In the genomic region with DNA sequence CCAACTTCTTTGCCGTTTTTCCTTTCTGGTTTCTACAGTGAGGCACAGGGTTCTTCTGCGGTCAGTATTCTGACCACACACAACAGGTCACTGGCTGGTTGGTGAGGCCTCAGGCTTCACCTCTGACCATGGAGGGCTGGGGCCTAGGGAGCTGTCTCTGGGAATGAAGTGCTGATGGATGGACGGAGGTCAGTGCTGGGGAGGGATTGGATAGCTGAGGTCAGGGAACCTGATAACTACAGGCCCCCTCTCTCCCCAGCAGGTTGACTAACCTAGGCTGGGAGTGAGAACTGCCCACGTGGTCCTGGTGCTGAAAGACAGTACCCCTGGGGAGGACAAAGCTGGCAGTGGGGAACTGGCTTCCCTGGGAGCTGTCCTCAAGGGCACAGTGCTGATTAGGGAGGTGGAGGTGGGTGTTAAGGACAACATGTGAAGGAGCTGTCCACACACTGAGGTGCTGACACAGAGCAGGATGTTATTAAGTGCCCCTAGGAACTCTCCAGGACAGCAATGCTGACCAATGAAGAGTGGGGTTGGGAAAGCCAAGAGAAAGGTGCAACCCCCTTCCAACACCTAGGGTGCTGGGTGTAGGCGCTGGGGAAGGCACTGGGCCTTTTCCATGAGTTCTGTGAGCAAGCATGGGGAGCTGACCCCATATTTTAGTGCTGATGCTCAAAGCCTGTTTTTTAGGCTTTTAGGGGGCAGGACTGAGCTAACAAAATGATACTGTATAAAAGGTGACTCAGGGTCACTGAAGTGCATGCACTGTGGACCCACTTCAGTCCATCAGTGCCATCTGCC, we compare ENCODE assay signal across 8 cellular contexts. TPM values are rescaled to one million over a fixed set of nuclear protein-coding genes. Genes with fewer than 3 reads are reported as not detected.
A peak's percentile ranks its signal among the peaks of the same experiment; 100 is the strongest.
DNase-seq lines count a peak whose midpoint lies in the region; ATAC-seq lines count a peak whose summit lies in the region.

No MANE protein-coding gene starts in this region.

- intact Hi-C loops in right cardiac atrium (cut with DNase I) (no loop called here), sciatic nerve (cut with DNase I) (no loop called here)

- no peaks in the 10 kb centered on the region for H3K9me3 ChIP-seq in right cardiac atrium (ENCODE audit: control insufficient read depth, low read length)

- peak; percentile 54 to 70 for ATAC-seq in right cardiac atrium
- ATAC-seq in HG02981 (IDR thresholded peaks at IDR 0.05; ENCODE audit: unreplicated experiment) = no peak
- ATAC-seq in sciatic nerve = no peak

- H3K4me3 ChIP-seq in right cardiac atrium (ENCODE audit: low read length) = no peak overlapping the region

- WGBS in right cardiac atrium = 33% methylated on average over 5 of the region's 5 CpGs

- H3K4me1 ChIP-seq in right cardiac atrium (ENCODE audit: control insufficient read depth, insufficient read depth, low read length) = no peaks in the 10 kb centered on the region

- no peak overlapping the region for H3K27ac ChIP-seq in right cardiac atrium (ENCODE audit: low read length)

- no peaks in the 10 kb centered on the region for H3K27me3 ChIP-seq in right cardiac atrium (ENCODE audit: control insufficient read depth, insufficient read depth)

- DNase-seq in GM19240 (ENCODE audit: insufficient read length, low spot score) (peak; percentile 61), NCI-H226 (peak; percentile 72), right cardiac atrium (peak in 2 of 3 donors; percentile 40 to 63), sciatic nerve (ENCODE audit: low spot score) (no peak), GF-D8 (lab: John Stamatoyannopoulos, UW) (no peak)
- DNase-seq in activated effector memory CD4-positive, alpha-beta T cell treated with Interleukin-2 at 50 U/mL for 16 hours = peak; percentile 18
- DNase-seq in stimulated activated CD4-positive, alpha-beta T cell treated with anti-CD3 and anti-CD28 coated beads, Interleukin-4, amount 100 ng/mL, for 24 hours = peak; percentile 41

RNA-seq across cellular contexts. Expression of a gene that starts 45.2 kb away (rescaled TPM):
- under 1 TPM; 0.14 to 0.24 (median 0.17) TPM for total RNA-seq in right cardiac atrium
- polyA plus RNA-seq in right cardiac atrium = 0.36 TPM
- 1.4 TPM for total RNA-seq in sciatic nerve

Comparison
In these comparisons a context has a peak if more than half of its experiments do, and no peak if none do; other contexts are left out.
1. DNase-seq: peak in GM19240 (single experiment), NCI-H226 (single experiment), activated effector memory CD4-positive, alpha-beta T cell treated with Interleukin-2 at 50 U/mL for 16 hours (single experiment), right cardiac atrium (2 of 3) and stimulated activated CD4-positive, alpha-beta T cell treated with anti-CD3 and anti-CD28 coated beads, Interleukin-4, amount 100 ng/mL, for 24 hours (single experiment); none in sciatic nerve (single experiment) and GF-D8 (single experiment).
2. ATAC-seq: peak in right cardiac atrium (2 of 2); none in HG02981 (single experiment) and sciatic nerve (single experiment).